In the genomic region with DNA sequence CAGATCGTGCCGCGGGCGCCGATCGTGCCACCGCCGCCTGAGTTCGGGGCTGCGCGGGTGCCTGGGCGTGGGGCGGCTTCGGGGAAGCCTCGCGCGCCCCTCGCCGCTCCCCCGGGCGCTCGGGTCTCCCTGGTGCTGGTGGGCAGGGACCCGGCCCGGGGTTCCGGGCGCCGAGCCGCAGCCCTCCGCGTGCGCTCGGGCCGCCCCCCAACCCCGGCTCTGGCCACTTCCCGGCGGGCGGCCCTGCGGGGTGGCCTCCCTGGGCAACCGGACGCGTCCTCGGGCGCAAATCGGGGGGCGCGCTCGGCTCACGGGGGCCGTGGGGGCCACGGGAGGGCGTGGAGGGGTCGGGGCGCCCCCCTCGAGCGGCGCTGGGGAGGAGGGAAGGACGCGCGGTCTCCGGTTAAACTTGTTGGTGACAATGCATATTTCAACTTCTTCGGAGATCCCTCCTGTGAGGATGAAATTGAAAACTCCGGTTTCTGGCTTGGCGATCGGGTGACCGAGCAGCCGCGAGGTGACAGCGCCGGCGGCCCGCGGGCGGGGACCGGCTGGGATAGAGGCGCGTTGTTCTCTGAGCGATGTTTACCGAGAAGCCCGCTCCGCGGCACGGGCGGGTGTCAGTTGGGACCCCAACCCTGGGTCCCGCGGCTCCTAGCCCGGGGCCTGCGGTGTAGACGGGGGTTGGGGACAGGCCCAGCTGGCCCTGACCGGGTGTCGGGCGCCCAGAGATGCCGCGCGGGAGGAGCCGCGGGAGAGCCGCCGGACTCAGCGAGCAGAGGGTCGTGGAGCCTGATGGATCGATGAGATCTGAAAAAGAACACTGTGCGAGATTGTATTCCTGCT, we compare ENCODE assay signal across 1 cellular context.
TF ChIP-seq lines count a peak whose summit lies in the region.

No MANE protein-coding gene starts in this region.

TF ChIP-seq in HepG2, 621 proteins besides CTCF, POLR2A, EP300 and RAD21 (continued from another document and continues in another):
- TF ChIP-seq, protein P1, sequence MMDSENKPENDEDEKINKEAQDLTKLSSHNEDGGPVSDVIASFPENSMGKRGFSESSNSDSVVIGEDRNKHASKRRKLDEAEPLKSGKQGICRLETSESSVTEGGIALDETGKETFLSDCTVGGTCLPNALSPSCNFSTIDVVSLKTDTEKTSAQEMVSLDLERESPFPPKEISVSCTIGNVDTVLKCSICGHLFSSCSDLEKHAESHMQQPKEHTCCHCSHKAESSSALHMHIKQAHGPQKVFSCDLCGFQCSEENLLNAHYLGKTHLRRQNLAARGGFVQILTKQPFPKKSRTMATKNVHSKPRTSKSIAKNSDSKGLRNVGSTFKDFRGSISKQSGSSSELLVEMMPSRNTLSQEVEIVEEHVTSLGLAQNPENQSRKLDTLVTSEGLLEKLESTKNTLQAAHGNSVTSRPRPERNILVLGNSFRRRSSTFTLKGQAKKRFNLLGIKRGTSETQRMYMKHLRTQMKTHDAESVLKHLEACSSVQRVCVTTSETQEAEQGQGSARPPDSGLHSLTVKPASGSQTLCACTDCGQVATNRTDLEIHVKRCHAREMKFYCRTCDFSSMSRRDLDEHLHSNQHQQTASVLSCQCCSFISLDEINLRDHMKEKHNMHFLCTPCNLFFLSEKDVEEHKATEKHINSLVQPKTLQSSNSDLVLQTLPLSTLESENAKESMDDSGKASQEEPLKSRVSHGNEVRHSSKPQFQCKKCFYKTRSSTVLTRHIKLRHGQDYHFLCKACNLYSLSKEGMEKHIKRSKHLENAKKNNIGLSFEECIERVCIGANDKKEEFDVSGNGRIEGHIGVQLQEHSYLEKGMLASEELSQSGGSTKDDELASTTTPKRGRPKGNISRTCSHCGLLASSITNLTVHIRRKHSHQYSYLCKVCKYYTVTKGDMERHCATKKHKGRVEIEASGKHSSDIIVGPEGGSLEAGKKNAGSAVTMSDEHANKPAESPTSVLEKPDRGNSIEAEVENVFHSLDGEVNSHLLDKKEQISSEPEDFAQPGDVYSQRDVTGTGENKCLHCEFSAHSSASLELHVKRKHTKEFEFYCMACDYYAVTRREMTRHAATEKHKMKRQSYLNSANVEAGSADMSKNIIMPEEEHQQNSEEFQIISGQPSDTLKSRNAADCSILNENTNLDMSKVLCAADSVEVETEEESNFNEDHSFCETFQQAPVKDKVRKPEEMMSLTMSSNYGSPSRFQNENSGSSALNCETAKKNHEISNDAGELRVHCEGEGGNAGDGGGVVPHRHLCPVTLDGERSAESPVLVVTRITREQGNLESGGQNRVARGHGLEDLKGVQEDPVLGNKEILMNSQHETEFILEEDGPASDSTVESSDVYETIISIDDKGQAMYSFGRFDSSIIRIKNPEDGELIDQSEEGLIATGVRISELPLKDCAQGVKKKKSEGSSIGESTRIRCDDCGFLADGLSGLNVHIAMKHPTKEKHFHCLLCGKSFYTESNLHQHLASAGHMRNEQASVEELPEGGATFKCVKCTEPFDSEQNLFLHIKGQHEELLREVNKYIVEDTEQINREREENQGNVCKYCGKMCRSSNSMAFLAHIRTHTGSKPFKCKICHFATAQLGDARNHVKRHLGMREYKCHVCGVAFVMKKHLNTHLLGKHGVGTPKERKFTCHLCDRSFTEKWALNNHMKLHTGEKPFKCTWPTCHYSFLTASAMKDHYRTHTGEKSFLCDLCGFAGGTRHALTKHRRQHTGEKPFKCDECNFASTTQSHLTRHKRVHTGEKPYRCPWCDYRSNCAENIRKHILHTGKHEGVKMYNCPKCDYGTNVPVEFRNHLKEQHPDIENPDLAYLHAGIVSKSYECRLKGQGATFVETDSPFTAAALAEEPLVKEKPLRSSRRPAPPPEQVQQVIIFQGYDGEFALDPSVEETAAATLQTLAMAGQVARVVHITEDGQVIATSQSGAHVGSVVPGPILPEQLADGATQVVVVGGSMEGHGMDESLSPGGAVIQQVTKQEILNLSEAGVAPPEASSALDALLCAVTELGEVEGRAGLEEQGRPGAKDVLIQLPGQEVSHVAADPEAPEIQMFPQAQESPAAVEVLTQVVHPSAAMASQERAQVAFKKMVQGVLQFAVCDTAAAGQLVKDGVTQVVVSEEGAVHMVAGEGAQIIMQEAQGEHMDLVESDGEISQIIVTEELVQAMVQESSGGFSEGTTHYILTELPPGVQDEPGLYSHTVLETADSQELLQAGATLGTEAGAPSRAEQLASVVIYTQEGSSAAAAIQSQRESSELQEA (CRISPR knock-in tag; IDR thresholded peaks at IDR 0.05; ENCODE audit: not compliant biosample characterization): no peak
- TF ChIP-seq ZMYM4 (CRISPR knock-in tag; IDR thresholded peaks at IDR 0.05) (no peak), BRD4 (CRISPR knock-in tag; IDR thresholded peaks at IDR 0.05) (no peak), ZNF772 (CRISPR knock-in tag; IDR thresholded peaks at IDR 0.05) (no peak), IKZF1 (IDR thresholded peaks at IDR 0.05) (no peak), RFXAP (CRISPR knock-in tag; IDR thresholded peaks at IDR 0.05; ENCODE audit: borderline replicate concordance) (no peak), ZNF75D (CRISPR knock-in tag; IDR thresholded peaks at IDR 0.05; ENCODE audit: borderline replicate concordance) (no peak), KLF12 (CRISPR knock-in tag; IDR thresholded peaks at IDR 0.05; ENCODE audit: borderline replicate concordance) (no peak), MXD4 (CRISPR knock-in tag; IDR thresholded peaks at IDR 0.05) (no peak), ZNF143 (CRISPR knock-in tag; IDR thresholded peaks at IDR 0.05) (no peak), ZNF558 (CRISPR knock-in tag; IDR thresholded peaks at IDR 0.05; ENCODE audit: borderline replicate concordance) (0 out of 2 replicates have a peak, but pooled peaks have one; percentile 27), ZNF607 (CRISPR knock-in tag; IDR thresholded peaks at IDR 0.05; ENCODE audit: borderline replicate concordance) (peak; percentile 59; the same call in 1 of the 2 replicates), SALL1 (CRISPR knock-in tag; IDR thresholded peaks at IDR 0.05) (no peak), ZNF589 (CRISPR knock-in tag; conservative IDR thresholded peaks at IDR 0.05) (no peak), AKAP8 (CRISPR knock-in tag; IDR thresholded peaks at IDR 0.05) (no peak), GLI4 (CRISPR knock-in tag; IDR thresholded peaks at IDR 0.05; ENCODE audit: borderline replicate concordance) (no peak)
- TF ChIP-seq, protein P2, sequence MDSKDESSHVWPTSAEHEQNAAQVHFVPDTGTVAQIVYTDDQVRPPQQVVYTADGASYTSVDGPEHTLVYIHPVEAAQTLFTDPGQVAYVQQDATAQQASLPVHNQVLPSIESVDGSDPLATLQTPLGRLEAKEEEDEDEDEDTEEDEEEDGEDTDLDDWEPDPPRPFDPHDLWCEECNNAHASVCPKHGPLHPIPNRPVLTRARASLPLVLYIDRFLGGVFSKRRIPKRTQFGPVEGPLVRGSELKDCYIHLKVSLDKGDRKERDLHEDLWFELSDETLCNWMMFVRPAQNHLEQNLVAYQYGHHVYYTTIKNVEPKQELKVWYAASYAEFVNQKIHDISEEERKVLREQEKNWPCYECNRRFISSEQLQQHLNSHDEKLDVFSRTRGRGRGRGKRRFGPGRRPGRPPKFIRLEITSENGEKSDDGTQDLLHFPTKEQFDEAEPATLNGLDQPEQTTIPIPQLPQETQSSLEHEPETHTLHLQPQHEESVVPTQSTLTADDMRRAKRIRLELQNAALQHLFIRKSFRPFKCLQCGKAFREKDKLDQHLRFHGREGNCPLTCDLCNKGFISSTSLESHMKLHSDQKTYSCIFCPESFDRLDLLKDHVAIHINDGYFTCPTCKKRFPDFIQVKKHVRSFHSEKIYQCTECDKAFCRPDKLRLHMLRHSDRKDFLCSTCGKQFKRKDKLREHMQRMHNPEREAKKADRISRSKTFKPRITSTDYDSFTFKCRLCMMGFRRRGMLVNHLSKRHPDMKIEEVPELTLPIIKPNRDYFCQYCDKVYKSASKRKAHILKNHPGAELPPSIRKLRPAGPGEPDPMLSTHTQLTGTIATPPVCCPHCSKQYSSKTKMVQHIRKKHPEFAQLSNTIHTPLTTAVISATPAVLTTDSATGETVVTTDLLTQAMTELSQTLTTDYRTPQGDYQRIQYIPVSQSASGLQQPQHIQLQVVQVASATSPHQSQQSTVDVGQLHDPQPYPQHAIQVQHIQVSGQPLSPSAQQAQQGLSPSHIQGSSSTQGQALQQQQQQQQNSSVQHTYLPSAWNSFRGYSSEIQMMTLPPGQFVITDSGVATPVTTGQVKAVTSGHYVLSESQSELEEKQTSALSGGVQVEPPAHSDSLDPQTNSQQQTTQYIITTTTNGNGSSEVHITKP (CRISPR knock-in tag; IDR thresholded peaks at IDR 0.05; ENCODE audit: low read depth): no peak
- TF ChIP-seq, protein P3, sequence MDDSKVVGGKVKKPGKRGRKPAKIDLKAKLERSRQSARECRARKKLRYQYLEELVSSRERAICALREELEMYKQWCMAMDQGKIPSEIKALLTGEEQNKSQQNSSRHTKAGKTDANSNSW (CRISPR knock-in tag; IDR thresholded peaks at IDR 0.05; ENCODE audit: borderline replicate concordance): no peak
- TF ChIP-seq, protein P4, sequence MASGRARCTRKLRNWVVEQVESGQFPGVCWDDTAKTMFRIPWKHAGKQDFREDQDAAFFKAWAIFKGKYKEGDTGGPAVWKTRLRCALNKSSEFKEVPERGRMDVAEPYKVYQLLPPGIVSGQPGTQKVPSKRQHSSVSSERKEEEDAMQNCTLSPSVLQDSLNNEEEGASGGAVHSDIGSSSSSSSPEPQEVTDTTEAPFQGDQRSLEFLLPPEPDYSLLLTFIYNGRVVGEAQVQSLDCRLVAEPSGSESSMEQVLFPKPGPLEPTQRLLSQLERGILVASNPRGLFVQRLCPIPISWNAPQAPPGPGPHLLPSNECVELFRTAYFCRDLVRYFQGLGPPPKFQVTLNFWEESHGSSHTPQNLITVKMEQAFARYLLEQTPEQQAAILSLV (CRISPR knock-in tag; IDR thresholded peaks at IDR 0.05; ENCODE audit: borderline replicate concordance): peak; percentile 48; the same call in 1 of the 2 replicates
- TF ChIP-seq, protein P5, sequence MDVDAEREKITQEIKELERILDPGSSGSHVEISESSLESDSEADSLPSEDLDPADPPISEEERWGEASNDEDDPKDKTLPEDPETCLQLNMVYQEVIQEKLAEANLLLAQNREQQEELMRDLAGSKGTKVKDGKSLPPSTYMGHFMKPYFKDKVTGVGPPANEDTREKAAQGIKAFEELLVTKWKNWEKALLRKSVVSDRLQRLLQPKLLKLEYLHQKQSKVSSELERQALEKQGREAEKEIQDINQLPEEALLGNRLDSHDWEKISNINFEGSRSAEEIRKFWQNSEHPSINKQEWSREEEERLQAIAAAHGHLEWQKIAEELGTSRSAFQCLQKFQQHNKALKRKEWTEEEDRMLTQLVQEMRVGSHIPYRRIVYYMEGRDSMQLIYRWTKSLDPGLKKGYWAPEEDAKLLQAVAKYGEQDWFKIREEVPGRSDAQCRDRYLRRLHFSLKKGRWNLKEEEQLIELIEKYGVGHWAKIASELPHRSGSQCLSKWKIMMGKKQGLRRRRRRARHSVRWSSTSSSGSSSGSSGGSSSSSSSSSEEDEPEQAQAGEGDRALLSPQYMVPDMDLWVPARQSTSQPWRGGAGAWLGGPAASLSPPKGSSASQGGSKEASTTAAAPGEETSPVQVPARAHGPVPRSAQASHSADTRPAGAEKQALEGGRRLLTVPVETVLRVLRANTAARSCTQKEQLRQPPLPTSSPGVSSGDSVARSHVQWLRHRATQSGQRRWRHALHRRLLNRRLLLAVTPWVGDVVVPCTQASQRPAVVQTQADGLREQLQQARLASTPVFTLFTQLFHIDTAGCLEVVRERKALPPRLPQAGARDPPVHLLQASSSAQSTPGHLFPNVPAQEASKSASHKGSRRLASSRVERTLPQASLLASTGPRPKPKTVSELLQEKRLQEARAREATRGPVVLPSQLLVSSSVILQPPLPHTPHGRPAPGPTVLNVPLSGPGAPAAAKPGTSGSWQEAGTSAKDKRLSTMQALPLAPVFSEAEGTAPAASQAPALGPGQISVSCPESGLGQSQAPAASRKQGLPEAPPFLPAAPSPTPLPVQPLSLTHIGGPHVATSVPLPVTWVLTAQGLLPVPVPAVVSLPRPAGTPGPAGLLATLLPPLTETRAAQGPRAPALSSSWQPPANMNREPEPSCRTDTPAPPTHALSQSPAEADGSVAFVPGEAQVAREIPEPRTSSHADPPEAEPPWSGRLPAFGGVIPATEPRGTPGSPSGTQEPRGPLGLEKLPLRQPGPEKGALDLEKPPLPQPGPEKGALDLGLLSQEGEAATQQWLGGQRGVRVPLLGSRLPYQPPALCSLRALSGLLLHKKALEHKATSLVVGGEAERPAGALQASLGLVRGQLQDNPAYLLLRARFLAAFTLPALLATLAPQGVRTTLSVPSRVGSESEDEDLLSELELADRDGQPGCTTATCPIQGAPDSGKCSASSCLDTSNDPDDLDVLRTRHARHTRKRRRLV (CRISPR knock-in tag; IDR thresholded peaks at IDR 0.05): no peak
